In the genomic region with DNA sequence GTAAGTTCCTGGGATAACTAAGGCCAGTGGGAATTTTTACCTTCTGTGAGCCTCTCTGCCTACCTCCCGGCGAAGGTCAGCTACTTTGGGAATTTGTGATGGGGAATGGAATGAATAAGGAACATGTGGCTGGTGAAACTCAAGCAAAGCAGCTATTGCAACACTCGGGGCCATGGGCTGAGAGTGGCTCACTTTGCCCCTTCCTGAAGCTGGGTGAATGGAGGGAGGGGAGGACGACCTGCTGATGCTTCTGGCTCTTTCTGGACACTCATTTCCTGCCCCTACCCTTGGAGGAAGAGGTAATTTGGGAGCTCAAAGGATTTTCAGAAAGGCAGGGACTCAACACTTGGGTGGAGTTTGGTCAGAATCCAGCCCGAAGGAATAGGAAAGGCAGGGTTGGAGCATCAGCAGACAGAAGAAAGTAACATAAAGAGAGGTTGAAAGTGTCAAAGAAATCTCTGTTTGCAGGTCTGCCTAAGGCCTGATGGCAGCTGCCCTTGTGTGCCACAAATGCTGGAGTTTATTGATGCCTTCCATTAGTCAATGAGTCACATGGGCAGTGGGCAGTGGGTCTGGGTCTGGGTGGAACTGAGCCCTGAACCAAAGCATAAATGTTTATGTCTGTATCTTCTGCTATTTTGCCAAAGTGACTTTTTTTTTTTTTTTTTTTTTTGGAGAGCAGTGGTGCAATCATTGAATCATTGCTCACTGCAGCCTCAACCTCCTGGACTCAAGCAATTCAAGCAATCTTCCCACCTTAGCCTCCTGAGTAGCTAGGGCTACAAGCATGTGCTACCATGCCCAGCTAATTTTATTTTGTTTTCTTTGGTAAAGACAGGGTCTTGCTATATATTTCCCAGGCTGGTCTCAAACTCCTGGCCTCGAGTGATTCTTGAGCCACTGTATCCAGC, we compare ENCODE assay signal across 1 cellular context.
TF ChIP-seq lines count a peak whose summit lies in the region.

No MANE protein-coding gene starts in this region.

TF ChIP-seq in K562, 482 proteins besides CTCF, POLR2A, EP300 and RAD21:
- TF ChIP-seq BRCA1 (IDR thresholded peaks at IDR 0.05) (no peak), BRCA1 (CRISPR knock-in tag; IDR thresholded peaks at IDR 0.05) (no peak), CEBPB (tag; IDR thresholded peaks at IDR 0.05) (peak; percentile 49; the same call in 1 of the 2 replicates)
